In genomic region chr6:3164388-3164787, GRCh38 we compare ENCODE assay signal across 13 cellular contexts.
"Had no signal": no experiment of that assay in that cellular context is flagged by ENCODE, and none has a peak within 500 bp of the region (broad histone marks: within the 10 kb centered on the region; RNA-seq: fewer than 3 reads in every experiment).

No MANE protein-coding gene starts in this region.

- H3K4me3 ChIP-seq: lung, ovary, tibial nerve had no signal

- H3K4me3 Mint-ChIP-seq: activated naive CD8-positive, alpha-beta T cell treated with anti-CD3 and anti-CD28 coated beads, Interleukin-2, amount 10 ng/mL, durations not matched to agents 7 days and 5 days; activated T-cell treated with anti-CD3 and anti-CD28 coated beads, Interleukin-2, amount 50 U/mL, for 4 hours; stimulated activated memory B cell treated with anti-CD40 and anti-IgM and Interleukin-4, amounts not matched to agents 10 μg/mL and 1 μg/mL and 100 μg/mL, for 72 hours; T-helper 1 cell treated with Interleukin-12 subunit alpha and Interleukin-12 subunit beta and Interleukin-4 antibody, amounts not matched to agents 30 μg/mL and 1 μg/mL, for 36 hours had no signal

- DNase-seq: activated CD4-positive, alpha-beta T cell treated with anti-CD3 and anti-CD28 coated beads for 1 hour; activated CD4-positive, alpha-beta T cell treated with anti-CD3 and anti-CD28 coated beads, Interleukin-2, amount 50 U/mL, for 48 hours; activated gamma-delta T cell; activated naive CD8-positive, alpha-beta T cell treated with anti-CD3 and anti-CD28 coated beads, Interleukin-2, amount 10 ng/mL, durations not matched to agents 7 days and 5 days; activated T-cell treated with anti-CD3 and anti-CD28 coated beads, Interleukin-2, amount 50 U/mL, for 4 hours; aorta; left colon; ovary had no signal

- H3K27ac Mint-ChIP-seq: activated naive CD8-positive, alpha-beta T cell treated with anti-CD3 and anti-CD28 coated beads, Interleukin-2, amount 10 ng/mL, durations not matched to agents 7 days and 5 days; nephron; T-helper 1 cell treated with Interleukin-12 subunit alpha and Interleukin-12 subunit beta and Interleukin-4 antibody, amounts not matched to agents 30 μg/mL and 1 μg/mL, for 36 hours had no signal

- H3K27me3 Mint-ChIP-seq: stimulated activated memory B cell treated with anti-CD40 and anti-IgM and Interleukin-4, amounts not matched to agents 10 μg/mL and 1 μg/mL and 100 μg/mL, for 72 hours had no signal

- H3K36me3 Mint-ChIP-seq: stimulated activated memory B cell treated with anti-CD40 and anti-IgM and Interleukin-4, amounts not matched to agents 10 μg/mL and 1 μg/mL and 100 μg/mL, for 72 hours had no signal

- H3K36me3 ChIP-seq: ovary, tibial nerve had no signal

- H3K9me3 ChIP-seq: ovary, tibial nerve had no signal

- H3K9me3 Mint-ChIP-seq: activated naive CD8-positive, alpha-beta T cell treated with anti-CD3 and anti-CD28 coated beads, Interleukin-2, amount 10 ng/mL, durations not matched to agents 7 days and 5 days; activated T-cell treated with anti-CD3 and anti-CD28 coated beads, Interleukin-2, amount 50 U/mL, for 4 hours; nephron; stimulated activated memory B cell treated with anti-CD40 and anti-IgM and Interleukin-4, amounts not matched to agents 10 μg/mL and 1 μg/mL and 100 μg/mL, for 72 hours had no signal

- H3K27ac ChIP-seq: ovary had no signal

- H3K27me3 ChIP-seq: ovary, tibial nerve had no signal
